25 cellular contexts compared by ENCODE assay signal in the genomic region with DNA sequence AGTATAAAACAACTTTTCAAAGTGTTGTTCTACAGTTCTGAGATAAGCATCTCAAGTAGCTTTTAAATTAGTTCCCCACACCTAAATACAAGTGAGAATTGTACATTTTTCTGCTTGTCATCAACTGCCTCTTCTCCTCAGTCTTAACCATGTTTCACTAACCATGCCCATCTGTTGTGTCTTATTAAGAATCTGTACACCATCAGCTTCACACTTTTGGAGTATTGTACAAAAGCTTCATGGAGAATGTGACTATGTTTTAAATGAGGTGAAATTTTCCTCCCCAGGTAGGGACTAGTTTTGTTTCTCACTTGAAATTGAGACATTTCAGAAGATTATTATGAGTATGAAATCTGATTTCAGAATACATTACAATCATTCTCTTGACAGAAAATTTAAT. TPM values are rescaled to one million over a fixed set of nuclear protein-coding genes. Genes with fewer than 3 reads are reported as not detected.
A peak's percentile ranks its signal among the peaks of the same experiment; 100 is the strongest.
DNase-seq lines count a peak whose midpoint lies in the region; ATAC-seq, FAIRE-seq and TF ChIP-seq lines count a peak whose summit lies in the region.
"Had no signal": no experiment of that assay in that cellular context is flagged by ENCODE, and none has a peak within 500 bp of the region (broad histone marks: within the 10 kb centered on the region; RNA-seq: fewer than 3 reads in every experiment).

No MANE protein-coding gene starts in this region.

- intact Hi-C loops in activated CD4-positive, alpha-beta T cell treated with anti-CD3 and anti-CD28 coated beads for 36 hours (cut with DNase I, micrococcal nuclease), result no loop called here
- intact Hi-C loops in left lung (cut with DNase I), result no loop called here

- H3K27ac ChIP-seq in left lung, result no peak overlapping the region
- H3K27ac ChIP-seq: A549; BLaER1 treated with 17β-estradiol and CSF1 and Interleukin-3, amounts not matched to agents 10 nM and 100 nM had no signal

- FAIRE-seq in GM12892 (lab: Jason Lieb, UNC) (peak; percentile 14), urothelium cell line (lab: Jason Lieb, UNC) (peak; percentile 5)
- FAIRE-seq: A549, D721Med, G401.6, GM12878, GM18507 had no signal

- no peak overlapping the region for H3K27ac Mint-ChIP-seq in activated CD4-positive, alpha-beta T cell treated with anti-CD3 and anti-CD28 coated beads for 36 hours
- no peak overlapping the region for H3K27ac Mint-ChIP-seq in activated CD4-positive, alpha-beta T cell treated with anti-CD3 and anti-CD28 coated beads, Interleukin-2, amount 10 ng/mL, durations not matched to agents 7 days and 5 days
- no peak overlapping the region for H3K27ac Mint-ChIP-seq in stimulated activated naive B cell treated with anti-CD40 and anti-IgM and Interleukin-4, amounts not matched to agents 10 μg/mL and 1 μg/mL and 100 μg/mL, for 72 hours
- H3K27ac Mint-ChIP-seq: CD4-positive, alpha-beta T cell; CD8-positive, alpha-beta memory T cell; GM23338 had no signal

- no peaks in the 10 kb centered on the region for H3K4me1 ChIP-seq in left lung
- H3K4me1 ChIP-seq: A549, BE2C had no signal

- no peaks in the 10 kb centered on the region for H3K9me3 ChIP-seq in left lung
- H3K9me3 ChIP-seq: A549; BE2C; BLaER1 treated with 17β-estradiol and CSF1 and Interleukin-3, amounts not matched to agents 10 nM and 100 nM had no signal

- TF ChIP-seq POLR2A in GM12892 (IDR thresholded peaks at IDR 0.05; ENCODE audit: low read depth, low read length), result no peak

- H3K4me1 Mint-ChIP-seq in activated CD4-positive, alpha-beta T cell treated with anti-CD3 and anti-CD28 coated beads for 36 hours, result peaks cover 6% of the 10 kb centered on the region
- no peaks in the 10 kb centered on the region for H3K4me1 Mint-ChIP-seq in activated CD4-positive, alpha-beta T cell treated with anti-CD3 and anti-CD28 coated beads, Interleukin-2, amount 10 ng/mL, durations not matched to agents 7 days and 5 days
- peaks cover 0 to 5% of the 10 kb centered on the region in 2 donors for H3K4me1 Mint-ChIP-seq in stimulated activated naive B cell treated with anti-CD40 and anti-IgM and Interleukin-4, amounts not matched to agents 10 μg/mL and 1 μg/mL and 100 μg/mL, for 72 hours

- H3K36me3 ChIP-seq in left lung, result no peaks in the 10 kb centered on the region
- H3K36me3 ChIP-seq: BE2C had no signal

- H3K27me3 ChIP-seq in left lung, result no peaks in the 10 kb centered on the region
- H3K27me3 ChIP-seq: BE2C; BLaER1 treated with 17β-estradiol and CSF1 and Interleukin-3, amounts not matched to agents 10 nM and 100 nM had no signal

- H3K9me3 Mint-ChIP-seq in activated CD4-positive, alpha-beta T cell treated with anti-CD3 and anti-CD28 coated beads for 36 hours (ENCODE audit: low read depth), result no peaks in the 10 kb centered on the region
- no peaks in the 10 kb centered on the region for H3K9me3 Mint-ChIP-seq in activated CD4-positive, alpha-beta T cell treated with anti-CD3 and anti-CD28 coated beads, Interleukin-2, amount 10 ng/mL, durations not matched to agents 7 days and 5 days
- no peaks in the 10 kb centered on the region for H3K9me3 Mint-ChIP-seq in stimulated activated naive B cell treated with anti-CD40 and anti-IgM and Interleukin-4, amounts not matched to agents 10 μg/mL and 1 μg/mL and 100 μg/mL, for 72 hours
- H3K9me3 Mint-ChIP-seq: CD14-positive monocyte; CD4-positive, alpha-beta T cell; CD8-positive, alpha-beta memory T cell; GM23338 had no signal

- H3K4me3 Mint-ChIP-seq in activated CD4-positive, alpha-beta T cell treated with anti-CD3 and anti-CD28 coated beads for 36 hours, result no peak overlapping the region
- no peak overlapping the region for H3K4me3 Mint-ChIP-seq in activated CD4-positive, alpha-beta T cell treated with anti-CD3 and anti-CD28 coated beads, Interleukin-2, amount 10 ng/mL, durations not matched to agents 7 days and 5 days
- no peak overlapping the region for H3K4me3 Mint-ChIP-seq in stimulated activated naive B cell treated with anti-CD40 and anti-IgM and Interleukin-4, amounts not matched to agents 10 μg/mL and 1 μg/mL and 100 μg/mL, for 72 hours
- H3K4me3 Mint-ChIP-seq: CD14-positive monocyte; CD4-positive, alpha-beta T cell; CD8-positive, alpha-beta memory T cell; GM23338; H9 had no signal

- no peak overlapping the region for H3K4me3 ChIP-seq in left lung
- H3K4me3 ChIP-seq: A549; BLaER1 treated with 17β-estradiol and CSF1 and Interleukin-3, amounts not matched to agents 10 nM and 100 nM; GM12878; GM23338 had no signal

- CTCF ChIA-PET in activated CD4-positive, alpha-beta T cell treated with anti-CD3 and anti-CD28 coated beads for 36 hours (lab: Charles Lee), result no interaction called here
- CTCF ChIA-PET in activated CD4-positive, alpha-beta T cell treated with anti-CD3 and anti-CD28 coated beads, Interleukin-2, amount 10 ng/mL, durations not matched to agents 7 days and 5 days (lab: Charles Lee), result interaction anchor here (0.5 to 0.8 kb wide), 2 partner anchors 226 to 1920 kb away, joined by 3 read pairs; no protein-coding TSS in a partner anchor

- POLR2A ChIA-PET in activated CD4-positive, alpha-beta T cell treated with anti-CD3 and anti-CD28 coated beads for 36 hours (lab: Charles Lee), result no interaction called here
- POLR2A ChIA-PET in activated CD4-positive, alpha-beta T cell treated with anti-CD3 and anti-CD28 coated beads, Interleukin-2, amount 10 ng/mL, durations not matched to agents 7 days and 5 days (lab: Charles Lee), result no interaction called here

- no peak for TF ChIP-seq CTCF in left lung (IDR thresholded peaks at IDR 0.05)

- H3K27me3 Mint-ChIP-seq in activated CD4-positive, alpha-beta T cell treated with anti-CD3 and anti-CD28 coated beads for 36 hours, result no peaks in the 10 kb centered on the region
- H3K27me3 Mint-ChIP-seq in activated CD4-positive, alpha-beta T cell treated with anti-CD3 and anti-CD28 coated beads, Interleukin-2, amount 10 ng/mL, durations not matched to agents 7 days and 5 days, result no peaks in the 10 kb centered on the region
- H3K27me3 Mint-ChIP-seq in stimulated activated naive B cell treated with anti-CD40 and anti-IgM and Interleukin-4, amounts not matched to agents 10 μg/mL and 1 μg/mL and 100 μg/mL, for 72 hours, result no peaks in the 10 kb centered on the region
- H3K27me3 Mint-ChIP-seq: CD4-positive, alpha-beta T cell; CD8-positive, alpha-beta memory T cell had no signal

- peak; percentile 60 for ATAC-seq in activated CD4-positive, alpha-beta T cell treated with anti-CD3 and anti-CD28 coated beads for 36 hours
- ATAC-seq in left lung, result peak; percentile 45
- ATAC-seq in HG03280 (IDR thresholded peaks at IDR 0.05; ENCODE audit: unreplicated experiment), result no peak
- no peak for ATAC-seq in stimulated activated naive B cell treated with anti-CD40 and anti-IgM and Interleukin-4, amounts not matched to agents 10 μg/mL and 1 μg/mL and 100 μg/mL, for 72 hours (replicated peaks)
- ATAC-seq: A549, GM12878, GM23338, HCT116 had no signal

- peaks cover 8% of the 10 kb centered on the region for H3K36me3 Mint-ChIP-seq in activated CD4-positive, alpha-beta T cell treated with anti-CD3 and anti-CD28 coated beads for 36 hours (ENCODE audit: low read depth)
- H3K36me3 Mint-ChIP-seq in activated CD4-positive, alpha-beta T cell treated with anti-CD3 and anti-CD28 coated beads, Interleukin-2, amount 10 ng/mL, durations not matched to agents 7 days and 5 days (ENCODE audit: low read depth), result no peaks in the 10 kb centered on the region
- peaks cover 6 to 22% of the 10 kb centered on the region in 2 donors for H3K36me3 Mint-ChIP-seq in stimulated activated naive B cell treated with anti-CD40 and anti-IgM and Interleukin-4, amounts not matched to agents 10 μg/mL and 1 μg/mL and 100 μg/mL, for 72 hours

- no peak for DNase-seq in activated CD4-positive, alpha-beta T cell treated with anti-CD3 and anti-CD28 coated beads for 36 hours
- DNase-seq in activated CD4-positive, alpha-beta T cell treated with anti-CD3 and anti-CD28 coated beads, Interleukin-2, amount 10 ng/mL, durations not matched to agents 7 days and 5 days, result no peak
- DNase-seq in GM12892 (ENCODE audit: insufficient read length) (no peak), left lung (no peak), urothelium cell line (ENCODE audit: low spot score) (no peak)
- DNase-seq in stimulated activated naive B cell treated with anti-CD40 and anti-IgM and Interleukin-4, amounts not matched to agents 10 μg/mL and 1 μg/mL and 100 μg/mL, for 72 hours, result no peak
- DNase-seq: 8988T; ACHN; AML-193; BE2C; CD4-positive, alpha-beta T cell; CD8-positive, alpha-beta memory T cell; DMS153; DND-41; H9 had no signal

RNA-seq across cellular contexts. Expression of a gene that starts 52.4 kb away (rescaled TPM):
- total RNA-seq in activated CD4-positive, alpha-beta T cell treated with anti-CD3 and anti-CD28 coated beads for 36 hours, result 10 to 100 TPM in 1 of 2 experiments, 1 to 10 TPM in 1; 6.0 to 10.9 TPM
- 1 to 10 TPM; 8.2 to 9.6 TPM for total RNA-seq in activated CD4-positive, alpha-beta T cell treated with anti-CD3 and anti-CD28 coated beads, Interleukin-2, amount 10 ng/mL, durations not matched to agents 7 days and 5 days
- 4.9 TPM for polyA plus RNA-seq in GM12892 (2012; ENCODE audit: missing spikeins)
- total RNA-seq in left lung, result 10 to 100 TPM; 23.3 to 32.3 TPM

Comparison
In these comparisons a context has a peak if more than half of its experiments do, and no peak if none do; other contexts are left out.
1. ATAC-seq: peak in activated CD4-positive, alpha-beta T cell treated with anti-CD3 and anti-CD28 coated beads for 36 hours (single experiment) and left lung (single experiment); none in HG03280 (single experiment) and stimulated activated naive B cell treated with anti-CD40 and anti-IgM and Interleukin-4, amounts not matched to agents 10 μg/mL and 1 μg/mL and 100 μg/mL, for 72 hours (0 of 2).